ENCODE assay signal across 22 cellular contexts in genomic region chr14:64461221-64461620, GRCh38. TPM values are rescaled to one million over a fixed set of nuclear protein-coding genes. Genes with fewer than 3 reads are reported as not detected.
DNase-seq lines count a peak whose midpoint lies in the region; ATAC-seq lines count a peak whose summit lies in the region.
"Had no signal": no experiment of that assay in that cellular context is flagged by ENCODE, and none has a peak within 500 bp of the region (broad histone marks: within the 10 kb centered on the region; RNA-seq: fewer than 3 reads in every experiment).

No MANE protein-coding gene starts in this region.

- H3K27ac Mint-ChIP-seq in activated T-cell treated with anti-CD3 and anti-CD28 coated beads, Interleukin-2, amount 50 U/mL, for 24 hours = peak overlapping the region; percentile 64
- H3K27ac Mint-ChIP-seq in CD8-positive, alpha-beta memory T cell = peak overlapping the region in 5 of 8 donors; percentile 23 to 62 (median 42)
- H3K27ac Mint-ChIP-seq in stimulated activated effector memory CD8-positive, alpha-beta T cell treated with anti-CD3 and anti-CD28 coated beads, Interleukin-12 subunit alpha, Interleukin-12 subunit beta, amount 100 ng/mL, for 72 hours = peak overlapping the region; percentile 61
- no peak overlapping the region for H3K27ac Mint-ChIP-seq in activated CD8-positive, alpha-beta memory T cell treated with anti-CD3 and anti-CD28 coated beads, Interleukin-2, amount 10 ng/mL, durations not matched to agents 7 days and 5 days

- peaks cover 7% of the 10 kb centered on the region for H3K4me1 ChIP-seq in CD8-positive, alpha-beta memory T cell (ENCODE audit: insufficient read depth, low read length)

- no peak overlapping the region for H3K27ac ChIP-seq in CD8-positive, alpha-beta memory T cell (ENCODE audit: low read depth, low read length)
- peak overlapping the region; percentile 60 for H3K27ac ChIP-seq in caudate nucleus (ENCODE audit: low read depth, low read length)

- H3K27me3 ChIP-seq in CD8-positive, alpha-beta memory T cell (ENCODE audit: insufficient read depth, low read length, poor library complexity, severe bottlenecking) = no peaks in the 10 kb centered on the region
- H3K27me3 ChIP-seq: MG63 had no signal

- H3K9me3 ChIP-seq in CD8-positive, alpha-beta memory T cell (ENCODE audit: low read length) = no peaks in the 10 kb centered on the region
- H3K9me3 ChIP-seq: MG63 had no signal

- DNase-seq in activated T-cell treated with anti-CD3 and anti-CD28 coated beads, Interleukin-2, amount 50 U/mL, for 24 hours = no peak
- no peak for DNase-seq in activated T-cell treated with anti-CD3 and anti-CD28 coated beads, Interleukin-2, amount 50 U/mL, for 1 hour
- no peak for DNase-seq in CD8-positive, alpha-beta memory T cell
- DNase-seq in caudate nucleus (lab: John Stamatoyannopoulos, UW) (peak in 25 of 61 donors; percentile 3 to 82 (median 28)), SKM-1 (lab: John Stamatoyannopoulos, UW; ENCODE audit: unreplicated experiment) (no peak)
- no peak for DNase-seq in stimulated activated effector memory CD8-positive, alpha-beta T cell treated with anti-CD3 and anti-CD28 coated beads, Interleukin-12 subunit alpha, Interleukin-12 subunit beta, amount 100 ng/mL, for 72 hours (ENCODE audit: low spot score in 2 of 2)
- DNase-seq in activated CD8-positive, alpha-beta memory T cell treated with anti-CD3 and anti-CD28 coated beads, Interleukin-2, amount 10 ng/mL, durations not matched to agents 7 days and 5 days = no peak
- DNase-seq: DMS79; EL; GDM1; GOT3; HCEC 1CT; KBM-7; MG63; NCI-H1105 treated with DMSO at 0.1 percent for 48 hours; NCI-H2029 treated with DMSO at 0.1 percent for 48 hours; NCI-H446 treated with DMSO at 0.1 percent for 48 hours; NCI-H526; NCI-H82; NK-92 treated with Interleukin-12 subunit alpha and Interleukin-12 subunit beta, amount 100 ng/mL, for 24 hours; PC-3 had no signal

- no peak overlapping the region for H3K4me3 ChIP-seq in CD8-positive, alpha-beta memory T cell (ENCODE audit: low read length)
- H3K4me3 ChIP-seq: GM12878, MG63 had no signal

- H3K9me3 Mint-ChIP-seq in activated T-cell treated with anti-CD3 and anti-CD28 coated beads, Interleukin-2, amount 50 U/mL, for 24 hours = no peaks in the 10 kb centered on the region
- no peaks in the 10 kb centered on the region for H3K9me3 Mint-ChIP-seq in CD8-positive, alpha-beta memory T cell
- H3K9me3 Mint-ChIP-seq in stimulated activated effector memory CD8-positive, alpha-beta T cell treated with anti-CD3 and anti-CD28 coated beads, Interleukin-12 subunit alpha, Interleukin-12 subunit beta, amount 100 ng/mL, for 72 hours = no peaks in the 10 kb centered on the region
- no peaks in the 10 kb centered on the region for H3K9me3 Mint-ChIP-seq in activated CD8-positive, alpha-beta memory T cell treated with anti-CD3 and anti-CD28 coated beads, Interleukin-2, amount 10 ng/mL, durations not matched to agents 7 days and 5 days (ENCODE audit: low read depth)

- POLR2A ChIA-PET in CD8-positive, alpha-beta memory T cell (lab: Charles Lee) = interaction anchor here (0.5 kb wide), 1 partner anchor 83 kb away, joined by 7 read pairs; no protein-coding TSS in a partner anchor

- peaks cover 25% of the 10 kb centered on the region for H3K4me1 Mint-ChIP-seq in activated T-cell treated with anti-CD3 and anti-CD28 coated beads, Interleukin-2, amount 50 U/mL, for 24 hours (ENCODE audit: low read depth)
- H3K4me1 Mint-ChIP-seq in CD8-positive, alpha-beta memory T cell = peaks cover 21 to 50% (median 42%) of the 10 kb centered on the region in 3 donors
- peaks cover 23% of the 10 kb centered on the region for H3K4me1 Mint-ChIP-seq in stimulated activated effector memory CD8-positive, alpha-beta T cell treated with anti-CD3 and anti-CD28 coated beads, Interleukin-12 subunit alpha, Interleukin-12 subunit beta, amount 100 ng/mL, for 72 hours
- peaks cover 40% of the 10 kb centered on the region for H3K4me1 Mint-ChIP-seq in activated CD8-positive, alpha-beta memory T cell treated with anti-CD3 and anti-CD28 coated beads, Interleukin-2, amount 10 ng/mL, durations not matched to agents 7 days and 5 days

- no peaks in the 10 kb centered on the region for H3K27me3 Mint-ChIP-seq in activated T-cell treated with anti-CD3 and anti-CD28 coated beads, Interleukin-2, amount 50 U/mL, for 24 hours
- no peaks in the 10 kb centered on the region for H3K27me3 Mint-ChIP-seq in CD8-positive, alpha-beta memory T cell
- no peaks in the 10 kb centered on the region for H3K27me3 Mint-ChIP-seq in activated CD8-positive, alpha-beta memory T cell treated with anti-CD3 and anti-CD28 coated beads, Interleukin-2, amount 10 ng/mL, durations not matched to agents 7 days and 5 days

- no peak overlapping the region for H3K4me3 Mint-ChIP-seq in activated T-cell treated with anti-CD3 and anti-CD28 coated beads, Interleukin-2, amount 50 U/mL, for 24 hours
- H3K4me3 Mint-ChIP-seq in CD8-positive, alpha-beta memory T cell = no peak overlapping the region
- H3K4me3 Mint-ChIP-seq in stimulated activated effector memory CD8-positive, alpha-beta T cell treated with anti-CD3 and anti-CD28 coated beads, Interleukin-12 subunit alpha, Interleukin-12 subunit beta, amount 100 ng/mL, for 72 hours = no peak overlapping the region
- H3K4me3 Mint-ChIP-seq in activated CD8-positive, alpha-beta memory T cell treated with anti-CD3 and anti-CD28 coated beads, Interleukin-2, amount 10 ng/mL, durations not matched to agents 7 days and 5 days = no peak overlapping the region

- H3K36me3 ChIP-seq in CD8-positive, alpha-beta memory T cell (ENCODE audit: insufficient read depth, low read length) = no peaks in the 10 kb centered on the region

- peaks cover 72% of the 10 kb centered on the region for H3K36me3 Mint-ChIP-seq in activated T-cell treated with anti-CD3 and anti-CD28 coated beads, Interleukin-2, amount 50 U/mL, for 24 hours (ENCODE audit: low read depth)
- H3K36me3 Mint-ChIP-seq in CD8-positive, alpha-beta memory T cell = peaks cover 1 to 20% (median 3%) of the 10 kb centered on the region in 3 donors
- peaks cover 56% of the 10 kb centered on the region for H3K36me3 Mint-ChIP-seq in stimulated activated effector memory CD8-positive, alpha-beta T cell treated with anti-CD3 and anti-CD28 coated beads, Interleukin-12 subunit alpha, Interleukin-12 subunit beta, amount 100 ng/mL, for 72 hours
- H3K36me3 Mint-ChIP-seq in activated CD8-positive, alpha-beta memory T cell treated with anti-CD3 and anti-CD28 coated beads, Interleukin-2, amount 10 ng/mL, durations not matched to agents 7 days and 5 days = peaks cover 32% of the 10 kb centered on the region

- no peak for ATAC-seq in stimulated activated effector memory CD8-positive, alpha-beta T cell treated with anti-CD3 and anti-CD28 coated beads, Interleukin-12 subunit alpha, Interleukin-12 subunit beta, amount 100 ng/mL, for 72 hours
- ATAC-seq in activated CD8-positive, alpha-beta memory T cell treated with anti-CD3 and anti-CD28 coated beads, Interleukin-2, amount 10 ng/mL, durations not matched to agents 7 days and 5 days = no peak
- ATAC-seq: GM12878, PC-3 had no signal

- CTCF ChIA-PET in CD8-positive, alpha-beta memory T cell (lab: Charles Lee) = interaction anchor here (1.0 to 1.5 kb wide), 2 partner anchors 17 to 31 kb away, joined by 3 read pairs; no protein-coding TSS in a partner anchor
- CTCF ChIA-PET in activated CD8-positive, alpha-beta memory T cell treated with anti-CD3 and anti-CD28 coated beads, Interleukin-2, amount 10 ng/mL, durations not matched to agents 7 days and 5 days (lab: Charles Lee) = interaction anchor here (1.1 kb wide), 1 partner anchor 31 kb away, joined by 3 read pairs; no protein-coding TSS in a partner anchor

RNA-seq across cellular contexts. Expression of gene AKAP5, which starts 4.1 kb away (rescaled TPM):
- 1 to 10 TPM; 3.1 to 3.6 TPM for total RNA-seq in CD8-positive, alpha-beta memory T cell
- 1.0 TPM for polyA plus RNA-seq in CD8-positive, alpha-beta memory T cell
- total RNA-seq in activated CD8-positive, alpha-beta memory T cell treated with anti-CD3 and anti-CD28 coated beads, Interleukin-2, amount 10 ng/mL, durations not matched to agents 7 days and 5 days = 10 to 100 TPM in 1 of 2 experiments, 1 to 10 TPM in 1; 8.8 to 23.2 TPM

RNA-seq across cellular contexts. Expression of gene ZBTB25, which starts 42.4 kb away (rescaled TPM):
- total RNA-seq in CD8-positive, alpha-beta memory T cell = 10 to 100 TPM; 21.7 to 22.9 TPM
- polyA plus RNA-seq in CD8-positive, alpha-beta memory T cell = 34.9 TPM
- total RNA-seq in activated CD8-positive, alpha-beta memory T cell treated with anti-CD3 and anti-CD28 coated beads, Interleukin-2, amount 10 ng/mL, durations not matched to agents 7 days and 5 days = 10 to 100 TPM; 31.4 to 42.8 TPM

RNA-seq across cellular contexts. Expression of gene ZBTB1, which starts 43.3 kb away (rescaled TPM):
- 10 to 100 TPM; 48.2 to 48.4 TPM for total RNA-seq in CD8-positive, alpha-beta memory T cell
- polyA plus RNA-seq in CD8-positive, alpha-beta memory T cell = 51.7 TPM
- total RNA-seq in activated CD8-positive, alpha-beta memory T cell treated with anti-CD3 and anti-CD28 coated beads, Interleukin-2, amount 10 ng/mL, durations not matched to agents 7 days and 5 days = 10 to 100 TPM; 73.3 to 84.2 TPM
